In genomic region chr15:92519709-92520108, GRCh38 we compare ENCODE assay signal across 24 cellular contexts.
DNase-seq lines count a peak whose midpoint lies in the region; ATAC-seq and TF ChIP-seq lines count a peak whose summit lies in the region.
"Had no signal": no experiment of that assay in that cellular context is flagged by ENCODE, and none has a peak within 500 bp of the region (broad histone marks: within the 10 kb centered on the region; RNA-seq: fewer than 3 reads in every experiment).

No MANE protein-coding gene starts in this region.

- DNase-seq in GM23338 (ENCODE audit: low spot score) (no peak), astrocyte of the cerebellum (ENCODE audit: low read depth) (peak; percentile 87), kidney glomerular epithelial cell (lab: John Stamatoyannopoulos, UW) (peak; percentile 14), renal cortical epithelial cell (ENCODE audit: low read depth) (peak; percentile 85), NCI-H2029 (lab: John Stamatoyannopoulos, UW) (no peak), HEK293T (ENCODE audit: extremely low spot score) (no peak), HFFc6 (no peak)
- DNase-seq: C1 segment of cervical spinal cord; CD4-positive, alpha-beta memory T cell; COR-L47; EL; GDM1; Kasumi-1; MG63; NCI-H2081; NCI-H2227 treated with DMSO at 0.1 percent for 48 hours; NCI-H69; OCI-M1; Peyer's patch; SIG-M5; SK-N-SH; SW 1271 had no signal

- POLR2A ChIA-PET in HEK293T (lab: Yijun Ruan, JAX): no interaction called here

- H3K36me3 Mint-ChIP-seq in GM23338 (ENCODE audit: low read depth): 0 out of 3 replicates have a peak, but pooled peaks cover under 1% of the 10 kb centered on the region
- H3K36me3 Mint-ChIP-seq in HFFc6 (ENCODE audit: low read depth): no peaks in the 10 kb centered on the region
- H3K36me3 Mint-ChIP-seq: CD4-positive, alpha-beta memory T cell had no signal

- H3K4me3 ChIP-seq in GM23338 (no peak overlapping the region), astrocyte of the cerebellum (ENCODE audit: low read depth, low read length) (no peak overlapping the region)
- H3K4me3 ChIP-seq: K562, MG63, Peyer's patch had no signal

- no peaks in the 10 kb centered on the region for H3K79me2 ChIP-seq in GM23338 (replicated peaks; ENCODE audit: insufficient read depth)

- H3K27ac ChIP-seq in GM23338 (ENCODE audit: low read depth): no peak overlapping the region
- H3K27ac ChIP-seq: Peyer's patch had no signal

- peaks cover 18% of the 10 kb centered on the region for H3K4me1 Mint-ChIP-seq in GM23338
- H3K4me1 Mint-ChIP-seq in HFFc6 (ENCODE audit: low read depth): peaks cover 6% of the 10 kb centered on the region; the same call in 1 of the 2 replicates

- H3K4me2 ChIP-seq in GM23338: no peak overlapping the region
- H3K4me2 ChIP-seq: SK-N-SH had no signal

- no peaks in the 10 kb centered on the region for H3K4me1 ChIP-seq in GM23338 (ENCODE audit: insufficient read depth)
- H3K4me1 ChIP-seq: Peyer's patch had no signal

- TF ChIP-seq CTCF in GM23338 (conservative IDR thresholded peaks at IDR 0.05; ENCODE audit: low read depth in 2 of 2) (no peak), astrocyte of the cerebellum (IDR thresholded peaks at IDR 0.05; ENCODE audit: low read depth, low read length, missing control alignments) (no peak), HFFc6 (IDR thresholded peaks at IDR 0.05) (no peak)

- H3K9me2 ChIP-seq in GM23338 (ENCODE audit: insufficient read depth): no peaks in the 10 kb centered on the region; the same call in 1 of the 2 replicates
- H3K9me2 ChIP-seq: SK-N-SH had no signal

- H4K20me1 ChIP-seq in GM23338 (replicated peaks; ENCODE audit: insufficient read depth): no peaks in the 10 kb centered on the region

- 0 out of 2 replicates have a peak overlapping the region, but pooled peaks have one; percentile 7 for H2AFZ ChIP-seq in GM23338

- peaks cover 9% of the 10 kb centered on the region for H3K27me3 Mint-ChIP-seq in GM23338 (ENCODE audit: insufficient read depth, low read depth, poor library complexity)
- H3K27me3 Mint-ChIP-seq in HFFc6 (ENCODE audit: insufficient read depth): peaks cover 4% of the 10 kb centered on the region

- CTCF ChIA-PET in HEK293T (lab: Yijun Ruan, JAX): no interaction called here

- H3K4me3 Mint-ChIP-seq in GM23338 (no peak overlapping the region), HFFc6 (no peak overlapping the region)
- H3K4me3 Mint-ChIP-seq: CD4-positive, alpha-beta memory T cell had no signal

- ATAC-seq in GM23338: no peak
- ATAC-seq in HG03571 (IDR thresholded peaks at IDR 0.05; ENCODE audit: unreplicated experiment): no peak
- ATAC-seq: K562 had no signal

- H3K27ac Mint-ChIP-seq in GM23338: no peak overlapping the region
- no peak overlapping the region for H3K27ac Mint-ChIP-seq in HFFc6

- H3K9me3 Mint-ChIP-seq in GM23338 (peaks cover 2% of the 10 kb centered on the region; the same call in 1 of the 3 replicates), HFFc6 (peaks cover 12% of the 10 kb centered on the region)
- H3K9me3 Mint-ChIP-seq: CD4-positive, alpha-beta memory T cell had no signal

- in situ Hi-C loops in astrocyte of the cerebellum (cut with HindIII; ENCODE audit: low sequenced_read_pairs): no loop called here

- no peaks in the 10 kb centered on the region for H3F3A ChIP-seq in GM23338 (replicated peaks; ENCODE audit: low read depth)

- H3K36me3 ChIP-seq in GM23338 (ENCODE audit: insufficient read depth): no peaks in the 10 kb centered on the region
- H3K36me3 ChIP-seq: MG63, Peyer's patch had no signal

- no peaks in the 10 kb centered on the region for H3K27me3 ChIP-seq in GM23338 (ENCODE audit: insufficient read depth)
- H3K27me3 ChIP-seq: MG63, Peyer's patch had no signal

TF ChIP-seq in GM23338, 12 proteins besides CTCF, POLR2A, EP300 and RAD21:
- TF ChIP-seq ZNF114 (CRISPR knock-in tag; IDR thresholded peaks at IDR 0.05): no peak
- TF ChIP-seq NANOG (IDR thresholded peaks at IDR 0.05; ENCODE audit: borderline replicate concordance): no peak
- no peak for TF ChIP-seq EZH2 (IDR thresholded peaks at IDR 0.05; ENCODE audit: low read depth, unreplicated experiment)
- no peak for TF ChIP-seq EZH2phosphoT487 (IDR thresholded peaks at IDR 0.05; ENCODE audit: unreplicated experiment)
- no peak for TF ChIP-seq JUNB (IDR thresholded peaks at IDR 0.05; ENCODE audit: unreplicated experiment)
- no peak for TF ChIP-seq REST (IDR thresholded peaks at IDR 0.05; ENCODE audit: unreplicated experiment)

TF ChIP-seq in HEK293T, 16 proteins besides CTCF, POLR2A, EP300 and RAD21:
- TF ChIP-seq ELF4 (IDR thresholded peaks at IDR 0.05) (no peak), NFRKB (IDR thresholded peaks at IDR 0.05) (no peak), SP1 (IDR thresholded peaks at IDR 0.05) (no peak)
TF ChIP-seq in HEK293T: peak in this region for 0.

Comparison
In these comparisons a context has a peak if more than half of its experiments do, and no peak if none do; other contexts are left out.
1. DNase-seq: peak in astrocyte of the cerebellum (single experiment), kidney glomerular epithelial cell (single experiment) and renal cortical epithelial cell (single experiment); none in GM23338 (single experiment), NCI-H2029 (single experiment), HEK293T (single experiment) and HFFc6 (single experiment).